In genomic region chr16:48194828-48195566, GRCh38 we compare ENCODE assay signal across 8 cellular contexts. TPM values are rescaled to one million over a fixed set of nuclear protein-coding genes. Genes with fewer than 3 reads are reported as not detected.
A peak's percentile ranks its signal among the peaks of the same experiment; 100 is the strongest.
DNase-seq lines count a peak whose midpoint lies in the region; ATAC-seq and TF ChIP-seq lines count a peak whose summit lies in the region.
"Had no signal": no experiment of that assay in that cellular context is flagged by ENCODE, and none has a peak within 500 bp of the region (broad histone marks: within the 10 kb centered on the region; RNA-seq: fewer than 3 reads in every experiment).

No MANE protein-coding gene starts in this region.

- no CpG with 5 or more reads among the region's 5 CpGs for WGBS in IMR-90 (ENCODE audit: extremely low coverage in 2 of 2, insufficient read length in 1 of 2), 2 experiments

- no peak overlapping the region for H3K18ac ChIP-seq in IMR-90 (ENCODE audit: low read depth, low read length)

- H4K5ac ChIP-seq in IMR-90 (ENCODE audit: low read depth, low read length): no peak overlapping the region

- no peak overlapping the region for H2AFZ ChIP-seq in IMR-90 (replicated peaks; ENCODE audit: low read length, poor library complexity)

- peak; percentile 87 for ATAC-seq in IMR-90 (ENCODE audit: low read depth)

- DNase-seq in IMR-90: peak; percentile 56
- peak; percentile 13 for DNase-seq in NCI-H524 treated with DMSO at 0.1 percent for 48 hours (lab: John Stamatoyannopoulos, UW)
- DNase-seq in fibroblast of gingiva (ENCODE audit: low read depth): peak; percentile 7
- peak; percentile 28 for DNase-seq in smooth muscle cell of the brain vasculature (ENCODE audit: low read depth, low spot score)
- DNase-seq in stimulated activated CD8-positive, alpha-beta memory T cell treated with anti-CD3 and anti-CD28 coated beads, Interleukin-4, amount 100 ng/mL, for 48 hours: no peak
- no peak for DNase-seq in mesenteric fat pad (ENCODE audit: low spot score)
- DNase-seq in G401 (ENCODE audit: low spot score): no peak
- DNase-seq: endodermal cell had no signal

- no peak overlapping the region for H4K91ac ChIP-seq in IMR-90 (ENCODE audit: insufficient read depth, low read depth, low read length)

- H2AK5ac ChIP-seq in IMR-90 (ENCODE audit: low read depth, low read length): no peak overlapping the region

- no peak overlapping the region for H4K8ac ChIP-seq in IMR-90 (ENCODE audit: low read depth in 2 of 2, low read length in 2 of 2)

- H3K14ac ChIP-seq in IMR-90 (replicated peaks; ENCODE audit: low read depth, low read length): no peak overlapping the region

- dilution Hi-C loops in IMR-90 (cut with HindIII; ENCODE audit: low sequenced_read_pairs, unreplicated experiment): no loop called here

- no peak overlapping the region for H3K27ac ChIP-seq in IMR-90 (ENCODE audit: insufficient read depth, low read length)

- TF ChIP-seq CTCF in IMR-90 (conservative IDR thresholded peaks at IDR 0.05; ENCODE audit: low read depth, low read length): no peak

- H2BK15ac ChIP-seq in IMR-90 (ENCODE audit: low read depth, low read length): no peak overlapping the region

- no peak overlapping the region for H3K4ac ChIP-seq in IMR-90 (ENCODE audit: low read depth, low read length)

- no peaks in the 10 kb centered on the region for H3K79me1 ChIP-seq in IMR-90 (ENCODE audit: low read depth in 1 of 2, low read length in 2 of 2)

- POLR2A ChIA-PET in IMR-90 (lab: Charles Lee; ENCODE audit: unreplicated experiment): no interaction called here

- H3K27me3 ChIP-seq in IMR-90 (ENCODE audit: control insufficient read depth, insufficient read depth, low read length): peaks cover 12% of the 10 kb centered on the region

- intact Hi-C loops in IMR-90 (cut with micrococcal nuclease): no loop called here

- TF ChIP-seq POLR2A in IMR-90 (IDR thresholded peaks at IDR 0.05; ENCODE audit: low read depth, low read length): no peak

- CTCF ChIA-PET in IMR-90 (lab: Yijun Ruan, JAX): interaction anchor here (1.0 kb wide), 1 partner anchor 21 kb away, joined by 3 read pairs; no protein-coding TSS in a partner anchor

- BruUV-seq in IMR-90 (replicated peaks; lab: Mats Ljungman, UMichigan): no TSS peak

- in situ Hi-C loops in IMR-90 (cut with MboI; ENCODE audit: low sequenced_read_pairs) (no loop called here), G401 (cut with HindIII; ENCODE audit: low sequenced_read_pairs) (no loop called here)

- H3K56ac ChIP-seq in IMR-90 (ENCODE audit: extremely low read depth, insufficient read depth, low read length): no peak overlapping the region

- no peak overlapping the region for H3K23ac ChIP-seq in IMR-90 (ENCODE audit: low read depth, low read length)

- no peaks in the 10 kb centered on the region for H4K20me1 ChIP-seq in IMR-90 (ENCODE audit: insufficient read depth, low read length)

- H3K4me1 ChIP-seq in IMR-90 (ENCODE audit: control insufficient read depth, insufficient read depth, low read length): no peaks in the 10 kb centered on the region

- no peak overlapping the region for H2BK120ac ChIP-seq in IMR-90 (ENCODE audit: low read depth, low read length)

- H2AK9ac ChIP-seq in IMR-90 (replicated peaks; ENCODE audit: low read depth, low read length, poor library complexity): no peak overlapping the region

- no peak overlapping the region for H3K4me3 ChIP-seq in IMR-90 (ENCODE audit: insufficient read depth, low read depth, low read length)

- H3K9ac ChIP-seq in IMR-90 (ENCODE audit: low read depth, low read length): no peak overlapping the region

- H2BK5ac ChIP-seq in IMR-90 (ENCODE audit: low read depth, low read length, poor library complexity, severe bottlenecking): no peak overlapping the region

- no peaks in the 10 kb centered on the region; the same call in 1 of the 2 replicates for H3K9me1 ChIP-seq in IMR-90 (ENCODE audit: insufficient read depth, low read length)

- H3K36me3 ChIP-seq in IMR-90 (ENCODE audit: control insufficient read depth, insufficient read depth, low read length): no peaks in the 10 kb centered on the region

- H2BK20ac ChIP-seq in IMR-90 (ENCODE audit: low read depth, low read length): no peak overlapping the region

- TF ChIP-seq RAD21 in IMR-90 (IDR thresholded peaks at IDR 0.05; ENCODE audit: low read length): no peak

- no peaks in the 10 kb centered on the region for H3K9me3 ChIP-seq in IMR-90 (ENCODE audit: control insufficient read depth, insufficient read depth, low read length)

- no peak overlapping the region for H3K4me2 ChIP-seq in IMR-90 (ENCODE audit: low read depth, low read length)

TF ChIP-seq in IMR-90, 13 proteins besides CTCF, POLR2A, EP300 and RAD21:
- TF ChIP-seq CHD1 (IDR thresholded peaks at IDR 0.05; ENCODE audit: low read depth, low read length) (no peak), SMC3 (IDR thresholded peaks at IDR 0.05; ENCODE audit: low read depth, low read length) (no peak), FOS (IDR thresholded peaks at IDR 0.05; ENCODE audit: low read depth, low read length) (no peak), USF2 (IDR thresholded peaks at IDR 0.05; ENCODE audit: low read depth, low read length) (no peak), CEBPB (IDR thresholded peaks at IDR 0.05; ENCODE audit: low read depth, low read length) (no peak), MXI1 (IDR thresholded peaks at IDR 0.05; ENCODE audit: borderline replicate concordance, low read depth, low read length) (no peak), RCOR1 (IDR thresholded peaks at IDR 0.05; ENCODE audit: insufficient replicate concordance, low read length) (no peak), RFX5 (IDR thresholded peaks at IDR 0.05; ENCODE audit: low read depth, low read length) (no peak), MAZ (IDR thresholded peaks at IDR 0.05; ENCODE audit: borderline replicate concordance, low read depth, low read length) (no peak), NFE2L2 (IDR thresholded peaks at IDR 0.05; ENCODE audit: low read depth, low read length) (no peak), BHLHE40 (IDR thresholded peaks at IDR 0.05; ENCODE audit: low read depth, low read length) (no peak), MAFK (IDR thresholded peaks at IDR 0.05; ENCODE audit: low read depth, low read length) (no peak), ELK1 (IDR thresholded peaks at IDR 0.05; ENCODE audit: borderline replicate concordance, low read depth, low read length) (no peak)

RNA-seq across cellular contexts. Expression of gene ABCC12, which starts 39.2 kb away (rescaled TPM):
- under 0.01 TPM in 2 replicates for total RNA-seq in IMR-90 (2012; rRNA removed)
- not detected in 2 replicates for polyA plus RNA-seq in IMR-90 (2012; rRNA removed)
- polyA plus RNA-seq in IMR-90 (2012; cell fraction: cytosol; rRNA removed): not detected in 2 replicates
- 0.03 and 0.05 TPM in 2 replicates for polyA plus RNA-seq in IMR-90 (2012; cell fraction: nucleus; rRNA removed; ENCODE audit: low replicate concordance)
- total RNA-seq in mesenteric fat pad: not detected
- total RNA-seq in G401 (2014; rRNA removed; shearing (Covaris generic)): not detected in 2 replicates

RNA-seq across cellular contexts. Expression of gene LONP2, which starts 49.1 kb away (rescaled TPM):
- total RNA-seq in IMR-90 (2012; rRNA removed) (81.1 and 90.9 TPM in 2 replicates), mesenteric fat pad (67.0 TPM)
- 26.7 and 31.5 TPM in 2 replicates for polyA plus RNA-seq in IMR-90 (2012; rRNA removed)
- 8.2 and 10.0 TPM in 2 replicates for polyA plus RNA-seq in IMR-90 (2012; cell fraction: cytosol; rRNA removed)
- 25.0 and 105 TPM in 2 replicates for polyA plus RNA-seq in IMR-90 (2012; cell fraction: nucleus; rRNA removed; ENCODE audit: low replicate concordance)
- 21.2 and 36.1 TPM in 2 replicates for total RNA-seq in G401 (2014; rRNA removed; shearing (Covaris generic))

RNA-seq across cellular contexts. Expression of gene ABCC11, which starts 52.3 kb away (rescaled TPM):
- total RNA-seq in IMR-90 (2012; rRNA removed) (under 0.01 and 0.18 TPM in 2 replicates), mesenteric fat pad (0.22 TPM)
- 0.06 and 0.09 TPM in 2 replicates for polyA plus RNA-seq in IMR-90 (2012; rRNA removed)
- polyA plus RNA-seq in IMR-90 (2012; cell fraction: cytosol; rRNA removed): 0.12 TPM in 1 of 2 replicates, not detected in the other
- polyA plus RNA-seq in IMR-90 (2012; cell fraction: nucleus; rRNA removed; ENCODE audit: low replicate concordance): 0.07 and 0.10 TPM in 2 replicates
- total RNA-seq in G401 (2014; rRNA removed; shearing (Covaris generic)): 0.03 and 0.12 TPM in 2 replicates

Comparison
In these comparisons a context has a peak if more than half of its experiments do, and no peak if none do; other contexts are left out.
1. DNase-seq: peak in IMR-90 (single experiment), NCI-H524 treated with DMSO at 0.1 percent for 48 hours (single experiment), fibroblast of gingiva (single experiment) and smooth muscle cell of the brain vasculature (single experiment); none in stimulated activated CD8-positive, alpha-beta memory T cell treated with anti-CD3 and anti-CD28 coated beads, Interleukin-4, amount 100 ng/mL, for 48 hours (single experiment), mesenteric fat pad (single experiment) and G401 (single experiment).